Comparison of ENCODE assay signal across 8 cellular contexts in genomic region chr9:105405514-105406131, GRCh38. TPM values are rescaled to one million over a fixed set of nuclear protein-coding genes. Genes with fewer than 3 reads are reported as not detected.
DNase-seq lines count a peak whose midpoint lies in the region; ATAC-seq and TF ChIP-seq lines count a peak whose summit lies in the region.

No MANE protein-coding gene starts in this region.

- POLR2A ChIA-PET in activated B cell treated with CpG ODN at 0.5 μM for 24 hours (lab: Charles Lee) = interaction anchor here (0.7 kb wide), 1 partner anchor 20 kb away, joined by 4 read pairs; no protein-coding TSS in a partner anchor

- ATAC-seq in HG03571 (IDR thresholded peaks at IDR 0.05; ENCODE audit: unreplicated experiment) (peak; percentile 94), activated B cell treated with CpG ODN at 0.5 μM for 24 hours (ENCODE audit: low read depth) (peak; percentile 34)

- H3K4me1 Mint-ChIP-seq in activated B cell treated with CpG ODN at 0.5 μM for 24 hours (peaks cover 18% of the 10 kb centered on the region), mesothelial cell of epicardium (no peaks in the 10 kb centered on the region)

- H3K27me3 Mint-ChIP-seq in activated B cell treated with CpG ODN at 0.5 μM for 24 hours (peaks cover 4% of the 10 kb centered on the region), mesothelial cell of epicardium (ENCODE audit: low read depth) (no peaks in the 10 kb centered on the region)

- in situ Hi-C loops in GM13976 (cut with MboI; ENCODE audit: low sequenced_read_pairs, unreplicated experiment) = loop anchor here (25.0 kb wide), 2 partner anchors 543 to 618 kb away; no protein-coding TSS in a partner anchor

- H3K36me3 Mint-ChIP-seq in activated B cell treated with CpG ODN at 0.5 μM for 24 hours (ENCODE audit: low read depth) (no peaks in the 10 kb centered on the region), mesothelial cell of epicardium (peaks cover 7% of the 10 kb centered on the region)

- CTCF ChIA-PET in activated B cell treated with CpG ODN at 0.5 μM for 24 hours (lab: Charles Lee) = interaction anchor here (0.6 to 1.0 kb wide), 2 partner anchors 9 to 542 kb away, joined by 3 to 4 read pairs; no protein-coding TSS in a partner anchor

- DNase-seq in D341Med (ENCODE audit: low spot score) (peak; percentile 58), GM20000 (ENCODE audit: low spot score) (peak; percentile 25), activated B cell treated with CpG ODN at 0.5 μM for 24 hours (no peak), glomerular visceral epithelial cell (ENCODE audit: extremely low spot score) (peak; percentile 57), NCI-H1092 (lab: John Stamatoyannopoulos, UW) (no peak), GM13976 (ENCODE audit: low spot score) (no peak), mesothelial cell of epicardium (ENCODE audit: low spot score in 2 of 2, unreplicated experiment in 2 of 2) (no peak)

- H3K4me3 Mint-ChIP-seq in activated B cell treated with CpG ODN at 0.5 μM for 24 hours (no peak overlapping the region), mesothelial cell of epicardium (no peak overlapping the region)

- no peak overlapping the region for H3K27ac Mint-ChIP-seq in activated B cell treated with CpG ODN at 0.5 μM for 24 hours
- no peak overlapping the region for H3K27ac Mint-ChIP-seq in mesothelial cell of epicardium

- intact Hi-C loops in activated B cell treated with CpG ODN at 0.5 μM for 24 hours (cut with micrococcal nuclease) = no loop called here

- H3K9me3 Mint-ChIP-seq in activated B cell treated with CpG ODN at 0.5 μM for 24 hours = peaks cover 11% of the 10 kb centered on the region
- H3K9me3 Mint-ChIP-seq in mesothelial cell of epicardium = peaks cover 27% of the 10 kb centered on the region

- TF ChIP-seq CTCF in GM20000 (IDR thresholded peaks at IDR 0.05; ENCODE audit: extremely low read depth, missing control alignments) = no peak
- no peak for TF ChIP-seq CTCF in activated B cell treated with CpG ODN at 0.5 μM for 24 hours (IDR thresholded peaks at IDR 0.05)
- TF ChIP-seq CTCF in GM13976 (IDR thresholded peaks at IDR 0.05; ENCODE audit: borderline replicate concordance, control extremely low read depth, extremely low read depth, insufficient read depth, missing control alignments) = no peak
- no peak for TF ChIP-seq CTCF in mesothelial cell of epicardium (IDR thresholded peaks at IDR 0.05; ENCODE audit: unreplicated experiment)

RNA-seq across cellular contexts. Expression of gene FSD1L, which starts 42.2 kb away (rescaled TPM):
- 10.2 and 12.4 TPM in 2 replicates for total RNA-seq in activated B cell treated with CpG ODN at 0.5 μM for 24 hours
- 9.1 to 11.0 TPM (median 10.6 TPM) in 3 replicates for total RNA-seq in mesothelial cell of epicardium

Comparison
In these comparisons a context has a peak if more than half of its experiments do, and no peak if none do; other contexts are left out.
1. DNase-seq: peak in D341Med (single experiment), GM20000 (single experiment) and glomerular visceral epithelial cell (single experiment); none in activated B cell treated with CpG ODN at 0.5 μM for 24 hours (single experiment), NCI-H1092 (single experiment), GM13976 (single experiment) and mesothelial cell of epicardium (0 of 2).